In the genomic region with DNA sequence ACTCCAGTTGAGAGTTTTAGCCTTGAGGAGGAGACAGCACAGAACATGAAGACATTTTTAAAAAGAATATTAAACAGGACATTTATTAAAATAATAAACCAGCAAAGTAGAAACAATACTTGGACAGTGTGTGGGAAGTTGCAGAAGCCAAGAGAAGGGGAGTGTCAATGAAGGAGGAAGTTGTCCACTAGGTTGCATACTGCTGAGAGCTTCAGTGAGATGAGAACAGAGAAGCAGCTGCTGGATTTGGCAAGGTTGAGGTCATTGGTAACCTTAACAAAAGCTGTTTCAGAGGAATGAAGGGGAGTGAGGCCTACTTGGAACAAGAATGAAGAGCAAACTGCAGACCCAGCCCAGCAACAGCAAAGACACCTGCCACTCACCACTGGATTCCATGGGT, we compare ENCODE assay signal across 36 cellular contexts. TPM values are rescaled to one million over a fixed set of nuclear protein-coding genes. Genes with fewer than 3 reads are reported as not detected.
DNase-seq lines count a peak whose midpoint lies in the region; ATAC-seq, FAIRE-seq and TF ChIP-seq lines count a peak whose summit lies in the region.
"Had no signal": no experiment of that assay in that cellular context is flagged by ENCODE, and none has a peak within 500 bp of the region (broad histone marks: within the 10 kb centered on the region; RNA-seq: fewer than 3 reads in every experiment).

No MANE protein-coding gene starts in this region.

- in situ Hi-C loops in GM12878 (cut with MboI) = no loop called here

- H4K20me1 ChIP-seq in GM12878 (ENCODE audit: control insufficient read depth, insufficient read depth) = no peaks in the 10 kb centered on the region

- H3K4me1 ChIP-seq in GM12878 (ENCODE audit: control insufficient read depth, insufficient read depth, low read length) = no peaks in the 10 kb centered on the region
- H3K4me1 ChIP-seq: BE2C, right atrium auricular region had no signal

- BruUV-seq in GM12878 (replicated peaks; lab: Mats Ljungman, UMichigan) = no TSS peak

- SMC1A ChIA-PET in GM12878 (lab: Charles Lee; ENCODE audit: uncharacterized antibody, unreplicated experiment) = interaction anchor here (1.2 kb wide), 1 partner anchor 10 kb away, joined by 3 read pairs; no protein-coding TSS in a partner anchor

- no peaks in the 10 kb centered on the region for H3K36me3 ChIP-seq in GM12878 (ENCODE audit: control insufficient read depth in 2 of 2, insufficient read depth in 2 of 2, low read length in 1 of 2)
- H3K36me3 ChIP-seq: BE2C, HAP-1, MG63, neutrophil, right atrium auricular region, thoracic aorta had no signal

- peak overlapping the region; percentile 3; the same call in 1 of the 2 replicates for H2AFZ ChIP-seq in GM12878 (ENCODE audit: control insufficient read depth, low read depth, low read length)

- DNase-seq in left ventricle myocardium superior (no peak), Right ventricle myocardium inferior (ENCODE audit: missing footprints) (no peak), NCI-H2029 treated with DMSO at 0.1 percent for 48 hours (lab: John Stamatoyannopoulos, UW) (peak; percentile 71), GM12878 (ENCODE audit: low read depth, low spot score) (no peak)
- DNase-seq in activated effector memory CD4-positive, alpha-beta T cell treated with anti-CD3 and anti-CD28 coated beads, Interleukin-2, amount 50 U/mL, for 16 hours = no peak
- DNase-seq: ACHN; activated CD4-positive, alpha-beta T cell treated with anti-CD3 and anti-CD28 coated beads, Interleukin-2, amount 50 U/mL, for 1 hour; activated CD4-positive, CD25-positive, alpha-beta regulatory T cell; activated T-cell treated with anti-CD3 and anti-CD28 coated beads, Interleukin-2, amount 50 U/mL, for 1 hour; BE2C; DMS79; effector CD8-positive, alpha-beta T cell; left colon; mesendoderm; MG63; NCI-H187; NCI-H526 treated with DMSO at 0.1 percent for 48 hours; posterior cingulate gyrus; stimulated activated CD4-positive, alpha-beta T cell treated with anti-CD3 and anti-CD28 coated beads, Interleukin-2, amount 100 ng/mL, for 24 hours; stimulated activated naive CD8-positive, alpha-beta T cell treated with anti-CD3 and anti-CD28 coated beads, Interleukin-15, amount 100 ng/mL, for 72 hours had no signal

- no peaks in the 10 kb centered on the region for H3K9me3 ChIP-seq in GM12878 (replicated peaks; ENCODE audit: control insufficient read depth, insufficient read depth, low read length)
- H3K9me3 ChIP-seq: BE2C, HAP-1, MG63, neutrophil, right atrium auricular region, thoracic aorta had no signal

- no peak overlapping the region for H3K4me2 ChIP-seq in GM12878 (ENCODE audit: control insufficient read depth, insufficient read depth)

- H3K79me2 ChIP-seq in GM12878 (ENCODE audit: control insufficient read depth, insufficient read depth, low read length) = no peaks in the 10 kb centered on the region

- no peak for TF ChIP-seq POLR2A in GM12878 (IDR thresholded peaks at IDR 0.05; ENCODE audit: low read depth, low read length)

- no peak overlapping the region for H3K4me3 ChIP-seq in GM12878
- H3K4me3 ChIP-seq: coronary artery, HAP-1, K562, MG63, right atrium auricular region, thoracic aorta had no signal

- RAD21 ChIA-PET in GM12878 (lab: Charles Lee; ENCODE audit: unreplicated experiment) = interaction anchor here (2.6 kb wide), 1 partner anchor 10 kb away, joined by 7 read pairs; no protein-coding TSS in a partner anchor

- TF ChIP-seq EP300 in GM12878 (IDR thresholded peaks at IDR 0.05; ENCODE audit: borderline replicate concordance in 1 of 2, control insufficient read depth in 1 of 2, low read depth in 2 of 2, low read length in 2 of 2) = no peak

- ATAC-seq in left ventricle myocardium superior = peak; percentile 45
- ATAC-seq in Right ventricle myocardium inferior = no peak
- ATAC-seq in GM12878 = no peak
- no peak for ATAC-seq in GM21367 (IDR thresholded peaks at IDR 0.05; ENCODE audit: unreplicated experiment)
- no peak for ATAC-seq in GM21447 (IDR thresholded peaks at IDR 0.05; ENCODE audit: unreplicated experiment)
- ATAC-seq: K562; left colon; stimulated activated naive CD8-positive, alpha-beta T cell treated with anti-CD3 and anti-CD28 coated beads, Interleukin-15, amount 100 ng/mL, for 72 hours had no signal

- POLR2A ChIA-PET in GM12878 (lab: Charles Lee) = no interaction called here

- no peaks in the 10 kb centered on the region for H3K27me3 ChIP-seq in GM12878 (replicated peaks in 1 of 2; ENCODE audit: control insufficient read depth in 2 of 2, insufficient read depth in 2 of 2, low read length in 1 of 2)
- H3K27me3 ChIP-seq: MG63, neutrophil, right atrium auricular region had no signal

- no peak for FAIRE-seq in GM12878 (lab: Jason Lieb, UNC)
- FAIRE-seq: G401.6, HTR-8/SVneo, K562, TTC549, urothelium cell line had no signal

- CTCF ChIA-PET in GM12878 (lab: Yijun Ruan, JAX) = interaction anchor here (1.1 to 14.9 kb wide), 4 partner anchors 9 to 342 kb away, joined by 3 to 658 read pairs (median 8); no protein-coding TSS in a partner anchor

- H3K9ac ChIP-seq in GM12878 (ENCODE audit: control insufficient read depth, insufficient read depth, low read length) = no peak overlapping the region

- TF ChIP-seq CTCF in GM12878 (IDR thresholded peaks at IDR 0.05 in 2 of 3, conservative IDR thresholded peaks at IDR 0.05 in 1 of 3; ENCODE audit: control insufficient read depth in 2 of 3, extremely low read depth in 1 of 3, insufficient read depth in 1 of 3, low read depth in 3 of 3, low read length in 3 of 3) = no peak

- no peak overlapping the region for H3K27ac ChIP-seq in GM12878 (ENCODE audit: control insufficient read depth, insufficient read depth)
- H3K27ac ChIP-seq: coronary artery, epithelial cell of prostate, neutrophil, right atrium auricular region, thoracic aorta had no signal

- TF ChIP-seq RAD21 in GM12878 (IDR thresholded peaks at IDR 0.05; ENCODE audit: insufficient read depth, low read depth, low read length) = no peak

- intact Hi-C loops in left ventricle myocardium superior (cut with micrococcal nuclease) = no loop called here
- intact Hi-C loops in Right ventricle myocardium inferior (cut with DNase I) = no loop called here
- intact Hi-C loops in GM12878 (cut with micrococcal nuclease; ENCODE audit: unreplicated experiment) = no loop called here

RNA-seq across cellular contexts. Expression of gene BHMT, which starts 11.4 kb away (rescaled TPM):
- total RNA-seq in left ventricle myocardium superior (not detected), Right ventricle myocardium inferior (not detected), GM12878 (2014; rRNA removed) (not detected in 2 replicates), GM12878 (2014; rRNA removed; fragmentation: Illumina TruSeq; extraction: Trizol) (not detected in 2 replicates), GM12878 (2021) (0.29 and 0.44 TPM in 2 replicates)
- not detected in 2 replicates for total RNA-seq in GM12878 (2013; cell fraction: nucleolus; rRNA removed)
- polyA plus RNA-seq in GM12878 (2011; ENCODE audit: low read depth) = not detected
- polyA plus RNA-seq in GM12878 (2011; rRNA removed) (not detected in 2 replicates), GM12878 (2014; fragmentation: Illumina TruSeq; extraction: Trizol) (not detected in 2 replicates), GM12878 (2014; fragmentation: Nextera tagmentation; extraction: Ambion mirVana) (not detected), GM12878 (2014; rRNA removed) (not detected in 2 replicates), GM12878 (2016; fragmentation: Nextera tagmentation; extraction: Ambion mirVana) (not detected)
- polyA plus RNA-seq in GM12878 (2011; cell fraction: cytosol; rRNA removed) = not detected in 2 replicates
- polyA plus RNA-seq in GM12878 (2011; cell fraction: nucleus; rRNA removed) = not detected in 2 replicates
- polyA plus RNA-seq in GM12878 (2012) = not detected in 2 replicates
- not detected in 2 replicates for polyA minus RNA-seq in GM12878 (2011; rRNA and poly(A)+ RNA removed)
- not detected in 2 replicates for polyA minus RNA-seq in GM12878 (2011; cell fraction: cytosol; rRNA and poly(A)+ RNA removed)
- polyA minus RNA-seq in GM12878 (2011; cell fraction: nucleus; rRNA and poly(A)+ RNA removed) = not detected in 2 replicates
- total RNA-seq: cardiac septum, glomerular endothelial cell, K562, right atrium auricular region, RPMI7951 had no signal
- polyA plus RNA-seq: K562 had no signal

RNA-seq across cellular contexts. Expression of gene BHMT2, which starts 53.4 kb away (rescaled TPM):
- total RNA-seq in left ventricle myocardium superior = 5.3 TPM
- total RNA-seq in Right ventricle myocardium inferior = 8.9 TPM
- total RNA-seq in GM12878 (2013; cell fraction: nucleolus; rRNA removed) = not detected in 2 replicates
- total RNA-seq in GM12878 (2014; rRNA removed) = not detected in 2 replicates
- total RNA-seq in GM12878 (2014; rRNA removed; fragmentation: Illumina TruSeq; extraction: Trizol) = not detected in 2 replicates
- not detected in 2 replicates for total RNA-seq in GM12878 (2021)
- not detected for polyA plus RNA-seq in GM12878 (2011; ENCODE audit: low read depth)
- not detected in 2 replicates for polyA plus RNA-seq in GM12878 (2011; rRNA removed)
- not detected in 2 replicates for polyA plus RNA-seq in GM12878 (2011; cell fraction: cytosol; rRNA removed)
- not detected in 2 replicates for polyA plus RNA-seq in GM12878 (2011; cell fraction: nucleus; rRNA removed)
- polyA plus RNA-seq in GM12878 (2012) = not detected in 2 replicates
- polyA plus RNA-seq in GM12878 (2014; fragmentation: Illumina TruSeq; extraction: Trizol) = not detected in 2 replicates
- not detected for polyA plus RNA-seq in GM12878 (2014; fragmentation: Nextera tagmentation; extraction: Ambion mirVana)
- polyA plus RNA-seq in GM12878 (2014; rRNA removed) = not detected in 2 replicates
- not detected for polyA plus RNA-seq in GM12878 (2016; fragmentation: Nextera tagmentation; extraction: Ambion mirVana)
- not detected in 2 replicates for polyA minus RNA-seq in GM12878 (2011; rRNA and poly(A)+ RNA removed)
- polyA minus RNA-seq in GM12878 (2011; cell fraction: cytosol; rRNA and poly(A)+ RNA removed) = not detected in 2 replicates
- not detected in 2 replicates for polyA minus RNA-seq in GM12878 (2011; cell fraction: nucleus; rRNA and poly(A)+ RNA removed)
- total RNA-seq: K562, RPMI7951 had no signal
- polyA plus RNA-seq: K562 had no signal

RNA-seq across cellular contexts. Expression of gene DMGDH, which starts 53.5 kb away (rescaled TPM):
- 1.3 TPM for total RNA-seq in left ventricle myocardium superior
- total RNA-seq in Right ventricle myocardium inferior = 2.0 TPM
- 0.73 and 0.86 TPM in 2 replicates for total RNA-seq in GM12878 (2013; cell fraction: nucleolus; rRNA removed)
- total RNA-seq in GM12878 (2014; rRNA removed) = 0.28 and 1.1 TPM in 2 replicates
- 0.54 and 0.64 TPM in 2 replicates for total RNA-seq in GM12878 (2014; rRNA removed; fragmentation: Illumina TruSeq; extraction: Trizol)
- total RNA-seq in GM12878 (2021) = 0.56 TPM in 1 of 2 replicates, not detected in the other
- not detected for polyA plus RNA-seq in GM12878 (2011; ENCODE audit: low read depth)
- polyA plus RNA-seq in GM12878 (2011; rRNA removed) = 0.45 and 0.73 TPM in 2 replicates
- 0.42 and 0.70 TPM in 2 replicates for polyA plus RNA-seq in GM12878 (2011; cell fraction: cytosol; rRNA removed)
- 0.27 and 0.91 TPM in 2 replicates for polyA plus RNA-seq in GM12878 (2011; cell fraction: nucleus; rRNA removed)
- 0.65 and 0.95 TPM in 2 replicates for polyA plus RNA-seq in GM12878 (2012)
- polyA plus RNA-seq in GM12878 (2014; fragmentation: Illumina TruSeq; extraction: Trizol) = 0.29 and 0.90 TPM in 2 replicates
- polyA plus RNA-seq in GM12878 (2014; fragmentation: Nextera tagmentation; extraction: Ambion mirVana) = under 1 TPM in 1 of 2 experiments, not detected in 1; 0.22 TPM
- polyA plus RNA-seq in GM12878 (2014; rRNA removed) = 0.25 and 1.5 TPM in 2 replicates
- polyA plus RNA-seq in GM12878 (2016; fragmentation: Nextera tagmentation; extraction: Ambion mirVana) = under 1 TPM in 1 of 2 experiments, not detected in 1; 0.44 TPM
- 0.15 and 2.2 TPM in 2 replicates for polyA minus RNA-seq in GM12878 (2011; rRNA and poly(A)+ RNA removed)
- polyA minus RNA-seq in GM12878 (2011; cell fraction: cytosol; rRNA and poly(A)+ RNA removed) = 0.31 TPM in 1 of 2 replicates, not detected in the other
- polyA minus RNA-seq in GM12878 (2011; cell fraction: nucleus; rRNA and poly(A)+ RNA removed) = 0.67 and 0.73 TPM in 2 replicates
- total RNA-seq: glomerular endothelial cell, RPMI7951 had no signal
